16 cellular contexts compared by ENCODE assay signal in the genomic region with DNA sequence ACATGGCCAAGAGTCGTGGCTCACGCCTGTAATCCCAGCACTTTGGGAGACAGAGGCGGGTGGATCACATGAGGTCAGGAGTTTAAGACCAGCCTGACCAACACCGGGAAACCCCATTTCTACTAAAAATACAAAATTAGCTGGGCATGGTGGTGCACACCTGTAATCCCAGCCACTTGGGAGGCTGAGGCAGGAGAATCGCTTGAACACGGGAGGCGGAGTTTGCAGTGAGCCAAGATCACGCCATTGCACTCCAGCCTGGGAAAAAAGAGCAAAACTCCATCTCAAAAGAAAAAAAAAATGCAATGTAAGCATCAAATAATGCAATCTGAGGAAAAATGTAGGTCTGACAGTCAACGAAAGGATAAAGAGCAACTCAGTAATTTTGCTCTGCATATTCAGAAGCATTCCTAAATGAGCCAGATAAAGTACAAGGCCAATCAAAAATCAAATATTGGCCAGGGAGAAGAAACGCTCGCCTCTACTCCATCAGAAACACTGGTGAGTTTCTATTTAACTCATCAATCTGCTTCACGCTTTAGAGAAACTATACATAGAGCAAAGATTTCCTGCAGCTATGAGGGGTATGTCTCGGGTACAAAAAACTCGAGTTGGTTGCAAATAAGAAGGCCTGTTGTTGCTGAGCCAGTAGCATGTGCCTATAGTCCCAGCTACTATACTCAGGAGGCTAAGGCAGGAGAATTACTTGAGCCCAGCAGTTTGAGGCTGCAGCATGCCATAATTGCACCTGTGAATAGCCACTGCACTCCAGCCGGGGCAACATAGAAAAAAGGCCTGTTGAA. TPM values are rescaled to one million over a fixed set of nuclear protein-coding genes. Genes with fewer than 3 reads are reported as not detected.
DNase-seq lines count a peak whose midpoint lies in the region; ATAC-seq, FAIRE-seq and TF ChIP-seq lines count a peak whose summit lies in the region.
"Had no signal": no experiment of that assay in that cellular context is flagged by ENCODE, and none has a peak within 500 bp of the region (broad histone marks: within the 10 kb centered on the region; RNA-seq: fewer than 3 reads in every experiment).

No MANE protein-coding gene starts in this region.

- WGBS in pancreas, 2 donors, result 44 to 54% methylated on average over 15 of the region's 15 CpGs

- no peak overlapping the region for H3K4me3 ChIP-seq in H7 (ENCODE audit: insufficient read depth, low read depth, low read length)
- no peak overlapping the region for H3K4me3 ChIP-seq in effector memory CD4-positive, alpha-beta T cell (ENCODE audit: insufficient read depth, low read depth, low read length, poor library complexity, severe bottlenecking)
- peak overlapping the region in 1 of 4 donors; percentile 9 for H3K4me3 ChIP-seq in pancreas
- H3K4me3 ChIP-seq: skin epidermis, tibial nerve had no signal

- no peaks in the 10 kb centered on the region for H3K27me3 Mint-ChIP-seq in activated CD4-positive, alpha-beta T cell treated with anti-CD3 and anti-CD28 coated beads for 36 hours
- H3K27me3 Mint-ChIP-seq in activated naive CD8-positive, alpha-beta T cell, result no peaks in the 10 kb centered on the region
- no peaks in the 10 kb centered on the region for H3K27me3 Mint-ChIP-seq in osteocyte (ENCODE audit: unreplicated experiment)

- H3K36me3 Mint-ChIP-seq in activated CD4-positive, alpha-beta T cell treated with anti-CD3 and anti-CD28 coated beads for 36 hours (ENCODE audit: low read depth), result peaks cover 29% of the 10 kb centered on the region
- H3K36me3 Mint-ChIP-seq in activated naive CD8-positive, alpha-beta T cell, result peaks cover 10% of the 10 kb centered on the region
- peaks cover 17% of the 10 kb centered on the region for H3K36me3 Mint-ChIP-seq in osteocyte (ENCODE audit: unreplicated experiment)

- H3K36me3 ChIP-seq in H7 (replicated peaks; ENCODE audit: control insufficient read depth, insufficient read depth, low read length) (peaks cover 6% of the 10 kb centered on the region), pancreas (no peaks in the 10 kb centered on the region)
- H3K36me3 ChIP-seq in effector memory CD4-positive, alpha-beta T cell (ENCODE audit: control insufficient read depth, insufficient read depth, low read length), result peaks cover 22% of the 10 kb centered on the region

- peaks cover 64% of the 10 kb centered on the region for H3K4me1 Mint-ChIP-seq in activated CD4-positive, alpha-beta T cell treated with anti-CD3 and anti-CD28 coated beads for 36 hours
- peaks cover 56% of the 10 kb centered on the region for H3K4me1 Mint-ChIP-seq in activated naive CD8-positive, alpha-beta T cell (ENCODE audit: low read depth)
- peaks cover 53% of the 10 kb centered on the region for H3K4me1 Mint-ChIP-seq in osteocyte (ENCODE audit: unreplicated experiment)

- peak overlapping the region; percentile 42 for H3K27ac Mint-ChIP-seq in activated CD4-positive, alpha-beta T cell treated with anti-CD3 and anti-CD28 coated beads for 36 hours
- H3K27ac Mint-ChIP-seq in activated naive CD8-positive, alpha-beta T cell, result peak overlapping the region; percentile 34
- H3K27ac Mint-ChIP-seq in osteocyte (ENCODE audit: unreplicated experiment), result peak overlapping the region; percentile 1

- intact Hi-C loops in activated CD4-positive, alpha-beta T cell treated with anti-CD3 and anti-CD28 coated beads for 36 hours (cut with DNase I, micrococcal nuclease), result no loop called here
- intact Hi-C loops in pancreas (cut with DNase I), result loop anchor here in 2 of 3 donors (10.0 kb wide), 1 partner anchor 56 kb away; the partner anchor contains the start of gene ZC3H7A (in 2 of the 2)

- H3K9me3 ChIP-seq in effector memory CD4-positive, alpha-beta T cell (ENCODE audit: control insufficient read depth, low read length), result no peaks in the 10 kb centered on the region
- no peaks in the 10 kb centered on the region for H3K9me3 ChIP-seq in pancreas
- H3K9me3 ChIP-seq: tibial nerve had no signal

- peaks cover 22% of the 10 kb centered on the region for H3K4me1 ChIP-seq in effector memory CD4-positive, alpha-beta T cell (ENCODE audit: control insufficient read depth, insufficient read depth, low read length, poor library complexity, severe bottlenecking)
- H3K4me1 ChIP-seq in pancreas, result peaks cover 37 to 74% (median 52%) of the 10 kb centered on the region in 3 donors

- no peak for ATAC-seq in activated CD4-positive, alpha-beta T cell treated with anti-CD3 and anti-CD28 coated beads for 36 hours
- ATAC-seq in pancreas, result no peak
- ATAC-seq: foreskin keratinocyte had no signal

- peak overlapping the region; percentile 39 for H3K4me3 Mint-ChIP-seq in activated CD4-positive, alpha-beta T cell treated with anti-CD3 and anti-CD28 coated beads for 36 hours
- H3K4me3 Mint-ChIP-seq in activated naive CD8-positive, alpha-beta T cell, result peak overlapping the region; percentile 72
- H3K4me3 Mint-ChIP-seq in osteocyte (ENCODE audit: unreplicated experiment), result no peak overlapping the region

- peak; percentile 78 for FAIRE-seq in GM19239 (lab: Jason Lieb, UNC)
- no peak for FAIRE-seq in pancreas (lab: Jason Lieb, UNC)

- CTCF ChIA-PET in activated CD4-positive, alpha-beta T cell treated with anti-CD3 and anti-CD28 coated beads for 36 hours (lab: Charles Lee), result interaction anchor here (0.6 to 1.4 kb wide), 5 partner anchors 13 to 207 kb away, joined by 3 to 4 read pairs (median 4); no protein-coding TSS in a partner anchor

- no peaks in the 10 kb centered on the region for H3K27me3 ChIP-seq in H7 (ENCODE audit: control insufficient read depth, insufficient read depth, low read length)
- no peaks in the 10 kb centered on the region for H3K27me3 ChIP-seq in effector memory CD4-positive, alpha-beta T cell (replicated peaks; ENCODE audit: control insufficient read depth, insufficient read depth, low read length, poor library complexity, severe bottlenecking)
- H3K27me3 ChIP-seq in pancreas, result no peaks in the 10 kb centered on the region
- H3K27me3 ChIP-seq: foreskin keratinocyte, tibial nerve had no signal

- DNase-seq in activated CD4-positive, alpha-beta T cell treated with anti-CD3 and anti-CD28 coated beads for 36 hours, result no peak
- no peak for DNase-seq in activated CD4-positive, alpha-beta T cell treated with anti-CD3 and anti-CD28 coated beads for 4 hours
- no peak for DNase-seq in GM19239 (ENCODE audit: insufficient read length, low spot score)
- no peak for DNase-seq in osteocyte (ENCODE audit: extremely low spot score, unreplicated experiment)
- DNase-seq in H7, result no peak
- no peak for DNase-seq in effector memory CD4-positive, alpha-beta T cell
- no peak for DNase-seq in pancreas
- DNase-seq: activated CD4-positive, alpha-beta T cell treated with anti-CD3 and anti-CD28 coated beads for 1 hour; amniotic stem cell; foreskin keratinocyte; Kasumi-1; NCI-H2171 treated with DMSO at 0.1 percent for 48 hours had no signal

- POLR2A ChIA-PET in activated CD4-positive, alpha-beta T cell treated with anti-CD3 and anti-CD28 coated beads for 36 hours (lab: Charles Lee), result interaction anchor here (0.7 kb wide), 1 partner anchor 77 kb away, joined by 8 read pairs; no protein-coding TSS in a partner anchor

- no peak overlapping the region for H3K27ac ChIP-seq in effector memory CD4-positive, alpha-beta T cell (ENCODE audit: insufficient read depth, low read length, poor library complexity, severe bottlenecking)
- H3K27ac ChIP-seq in pancreas, result peak overlapping the region in 1 of 4 donors; percentile 98
- H3K27ac ChIP-seq: 22Rv1, foreskin keratinocyte, tibial nerve had no signal

- no peaks in the 10 kb centered on the region for H3K9me3 Mint-ChIP-seq in activated CD4-positive, alpha-beta T cell treated with anti-CD3 and anti-CD28 coated beads for 36 hours (ENCODE audit: low read depth)
- H3K9me3 Mint-ChIP-seq in activated naive CD8-positive, alpha-beta T cell (ENCODE audit: low read depth), result no peaks in the 10 kb centered on the region
- no peaks in the 10 kb centered on the region for H3K9me3 Mint-ChIP-seq in osteocyte (ENCODE audit: unreplicated experiment)

- TF ChIP-seq CTCF in osteocyte (IDR thresholded peaks at IDR 0.05), result no peak
- no peak for TF ChIP-seq CTCF in pancreas (IDR thresholded peaks at IDR 0.05)

RNA-seq across cellular contexts. Expression of gene TXNDC11, which starts 3.7 kb away (rescaled TPM):
- 10 to 100 TPM; 27.3 to 28.3 TPM for total RNA-seq in activated CD4-positive, alpha-beta T cell treated with anti-CD3 and anti-CD28 coated beads for 36 hours
- total RNA-seq in osteocyte (31.9 and 32.3 TPM in 2 replicates), pancreas (10 to 100 TPM; 28.1 to 38.9 (median 35.9) TPM)
- 12.3 and 14.4 TPM in 2 replicates for total RNA-seq in H7 (2014; rRNA removed; shearing (Covaris generic))
- 10 to 100 TPM; 54.7 to 80.8 TPM for polyA plus RNA-seq in pancreas

RNA-seq across cellular contexts. Expression of gene ZC3H7A, which starts 58.1 kb away (rescaled TPM):
- 10 to 100 TPM; 74.1 to 95.1 TPM for total RNA-seq in activated CD4-positive, alpha-beta T cell treated with anti-CD3 and anti-CD28 coated beads for 36 hours
- total RNA-seq in osteocyte (69.6 and 79.6 TPM in 2 replicates), pancreas (10 to 100 TPM; 23.8 to 34.5 (median 30.2) TPM)
- 19.7 and 27.0 TPM in 2 replicates for total RNA-seq in H7 (2014; rRNA removed; shearing (Covaris generic))
- polyA plus RNA-seq in pancreas, result 10 to 100 TPM; 20.0 to 39.6 TPM

Comparison
In these comparisons a context has a peak if more than half of its experiments do, and no peak if none do; other contexts are left out.
1. intact Hi-C loops: an anchor here in pancreas (10.0 kb wide); none called in activated CD4-positive, alpha-beta T cell treated with anti-CD3 and anti-CD28 coated beads for 36 hours.